2 cellular contexts compared by ENCODE assay signal in genomic region chr19:45076029-45076850, GRCh38.
A peak's percentile ranks its signal among the peaks of the same experiment; 100 is the strongest.
TF ChIP-seq lines count a peak whose summit lies in the region.

ZNF296 (minus strand) TSS chr19:45076478; CDS start chr19:45076373, 105 bp downstream.

TF ChIP-seq in HCT116, 20 proteins besides CTCF, POLR2A, EP300 and RAD21 (continued from another document):
- TF ChIP-seq REST (IDR thresholded peaks at IDR 0.05; ENCODE audit: low read depth) = no peak
- no peak for TF ChIP-seq ZBTB33 (IDR thresholded peaks at IDR 0.05; ENCODE audit: extremely low read depth, insufficient replicate concordance, low read length)
- peak; percentile 69 for TF ChIP-seq TCF7L2 (IDR thresholded peaks at IDR 0.05; ENCODE audit: borderline replicate concordance, extremely low read depth, insufficient read depth, insufficient read length)
- TF ChIP-seq SIN3A (IDR thresholded peaks at IDR 0.05; ENCODE audit: low read depth) = peak; percentile 87; the same call in 1 of the 2 replicates
- TF ChIP-seq EZH2 (IDR thresholded peaks at IDR 0.05) = no peak
- TF ChIP-seq FOSL1 (IDR thresholded peaks at IDR 0.05; ENCODE audit: low read depth) = no peak
- TF ChIP-seq, protein P1, sequence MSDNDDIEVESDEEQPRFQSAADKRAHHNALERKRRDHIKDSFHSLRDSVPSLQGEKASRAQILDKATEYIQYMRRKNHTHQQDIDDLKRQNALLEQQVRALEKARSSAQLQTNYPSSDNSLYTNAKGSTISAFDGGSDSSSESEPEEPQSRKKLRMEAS (IDR thresholded peaks at IDR 0.05) = peak; percentile 96
TF ChIP-seq in HCT116: peak in this region for 5.

TF ChIP-seq in WTC11, 78 proteins besides CTCF, POLR2A, EP300 and RAD21 (continued from another document):
- TF ChIP-seq FOXP4 (CRISPR knock-in tag; IDR thresholded peaks at IDR 0.05) = peak; percentile 67; the same call in 1 of the 2 replicates
- peak; percentile 50; the same call in 1 of the 2 replicates for TF ChIP-seq GABPB1 (CRISPR knock-in tag; IDR thresholded peaks at IDR 0.05)
- TF ChIP-seq, protein P2, sequence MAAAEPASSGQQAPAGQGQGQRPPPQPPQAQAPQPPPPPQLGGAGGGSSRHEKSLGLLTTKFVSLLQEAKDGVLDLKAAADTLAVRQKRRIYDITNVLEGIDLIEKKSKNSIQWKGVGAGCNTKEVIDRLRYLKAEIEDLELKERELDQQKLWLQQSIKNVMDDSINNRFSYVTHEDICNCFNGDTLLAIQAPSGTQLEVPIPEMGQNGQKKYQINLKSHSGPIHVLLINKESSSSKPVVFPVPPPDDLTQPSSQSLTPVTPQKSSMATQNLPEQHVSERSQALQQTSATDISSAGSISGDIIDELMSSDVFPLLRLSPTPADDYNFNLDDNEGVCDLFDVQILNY (CRISPR knock-in tag; IDR thresholded peaks at IDR 0.05) = peak; percentile 65; the same call in 1 of the 2 replicates
- peak; percentile 95 for TF ChIP-seq SP1 (CRISPR knock-in tag; conservative IDR thresholded peaks at IDR 0.05)
- no peak for TF ChIP-seq SMAD3 (CRISPR knock-in tag; IDR thresholded peaks at IDR 0.05; ENCODE audit: borderline replicate concordance)
- TF ChIP-seq ZNF317 (CRISPR knock-in tag; IDR thresholded peaks at IDR 0.05; ENCODE audit: borderline replicate concordance, low read depth) = peak; percentile 16; the same call in 1 of the 2 replicates
- no peak for TF ChIP-seq AR (CRISPR knock-in tag; IDR thresholded peaks at IDR 0.05)
- TF ChIP-seq NR2C2 (CRISPR knock-in tag; IDR thresholded peaks at IDR 0.05) = no peak
- TF ChIP-seq RORB (CRISPR knock-in tag; IDR thresholded peaks at IDR 0.05) = no peak
- TF ChIP-seq FOXP1 (CRISPR knock-in tag; IDR thresholded peaks at IDR 0.05; ENCODE audit: borderline replicate concordance) = peak; percentile 69; the same call in 1 of the 2 replicates
- TF ChIP-seq CREM (CRISPR knock-in tag; IDR thresholded peaks at IDR 0.05) = peak; percentile 53; the same call in 1 of the 2 replicates
- peak; percentile 40; the same call in 1 of the 2 replicates for TF ChIP-seq TP53 (CRISPR knock-in tag; IDR thresholded peaks at IDR 0.05)
- TF ChIP-seq KAT7 (CRISPR knock-in tag; IDR thresholded peaks at IDR 0.05; ENCODE audit: borderline replicate concordance) = peak; percentile 97
- peak; percentile 66 for TF ChIP-seq USF2 (CRISPR knock-in tag; IDR thresholded peaks at IDR 0.05)
- peak; percentile 66; the same call in 1 of the 2 replicates for TF ChIP-seq FOXK1 (CRISPR knock-in tag; IDR thresholded peaks at IDR 0.05)
- TF ChIP-seq ELF4 (CRISPR knock-in tag; IDR thresholded peaks at IDR 0.05; ENCODE audit: low read depth) = peak; percentile 39; the same call in 1 of the 2 replicates
- TF ChIP-seq, protein P1 (CRISPR knock-in tag; IDR thresholded peaks at IDR 0.05) = peak; percentile 79; the same call in 1 of the 2 replicates
- 0 out of 2 replicates have a peak, but pooled peaks have one; percentile 10 for TF ChIP-seq HMGXB4 (CRISPR knock-in tag; IDR thresholded peaks at IDR 0.05)
- no peak for TF ChIP-seq E2F1 (CRISPR knock-in tag; IDR thresholded peaks at IDR 0.05)
- TF ChIP-seq, protein P3, sequence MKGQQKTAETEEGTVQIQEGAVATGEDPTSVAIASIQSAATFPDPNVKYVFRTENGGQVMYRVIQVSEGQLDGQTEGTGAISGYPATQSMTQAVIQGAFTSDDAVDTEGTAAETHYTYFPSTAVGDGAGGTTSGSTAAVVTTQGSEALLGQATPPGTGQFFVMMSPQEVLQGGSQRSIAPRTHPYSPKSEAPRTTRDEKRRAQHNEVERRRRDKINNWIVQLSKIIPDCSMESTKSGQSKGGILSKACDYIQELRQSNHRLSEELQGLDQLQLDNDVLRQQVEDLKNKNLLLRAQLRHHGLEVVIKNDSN (CRISPR knock-in tag; IDR thresholded peaks at IDR 0.05) = peak; percentile 59; the same call in 1 of the 2 replicates
TF ChIP-seq in WTC11: peak in this region for 19.
